34 cellular contexts compared by ENCODE assay signal in genomic region chr12:53892760-53893159, GRCh38. TPM values are rescaled to one million over a fixed set of nuclear protein-coding genes. Genes with fewer than 3 reads are reported as not detected.
"Had no signal": no experiment of that assay in that cellular context is flagged by ENCODE, and none has a peak within 500 bp of the region (broad histone marks: within the 10 kb centered on the region; RNA-seq: fewer than 3 reads in every experiment).

No MANE protein-coding gene starts in this region.

- H3K4me2 ChIP-seq: smooth muscle cell had no signal

- H2AFZ ChIP-seq: parathyroid adenoma had no signal

- H3K9ac ChIP-seq: parathyroid adenoma had no signal

- H3K27me3 ChIP-seq: vagina had no signal

- H3K36me3 ChIP-seq: esophagus squamous epithelium, heart right ventricle, left lung, neutrophil, suprapubic skin, vagina had no signal

- H3K4me1 ChIP-seq: esophagus squamous epithelium, heart right ventricle, left lung, parathyroid adenoma, vagina had no signal

- FAIRE-seq: endometrium, islet of Langerhans had no signal

- ATAC-seq: effector memory CD8-positive, alpha-beta T cell; heart right ventricle; left cardiac atrium; left lung; mucosa of descending colon; natural killer cell treated with Interleukin-12 subunit alpha and Interleukin-12 subunit beta and Interleukin-15 and Interleukin-18, amount 100 ng/mL, for 72 hours; sciatic nerve; stimulated activated naive CD8-positive, alpha-beta T cell treated with anti-CD3 and anti-CD28 coated beads, Interleukin-15, amount 100 ng/mL, for 72 hours had no signal

- H3K4me3 ChIP-seq: esophagus squamous epithelium, heart right ventricle, left lung, mucosa of descending colon, smooth muscle cell, suprapubic skin, vagina had no signal

- H3K27ac ChIP-seq: esophagus squamous epithelium, heart right ventricle, left lung, neutrophil, parathyroid adenoma, suprapubic skin, vagina had no signal

- H3K9me3 ChIP-seq: esophagus squamous epithelium, heart right ventricle, left lung, mucosa of descending colon, neutrophil, suprapubic skin, vagina had no signal

- H3K79me2 ChIP-seq: parathyroid adenoma had no signal

- DNase-seq: cortex of kidney; effector memory CD8-positive, alpha-beta T cell; erythroblast; esophagus squamous epithelium; foreskin melanocyte; glutamatergic neuron; heart right ventricle; hippocampal formation; left cardiac atrium; left lung; mammary epithelial cell; mucosa of descending colon; naive B cell; stimulated activated CD4-positive, alpha-beta T cell treated with anti-CD3 and anti-CD28 coated beads, Interleukin-12 subunit alpha, Interleukin-12 subunit beta, amount 100 ng/mL, for 4 hours; stimulated activated CD4-positive, alpha-beta T cell treated with anti-CD3 and anti-CD28 coated beads, Interleukin-1b, Interleukin-23, amount 100 ng/mL, for 48 hours; stimulated activated CD4-positive, alpha-beta T cell treated with anti-CD3 and anti-CD28 coated beads, Interleukin-4, amount 100 ng/mL, for 1 hour; stimulated activated CD8-positive, alpha-beta memory T cell treated with anti-CD3 and anti-CD28 coated beads, Interleukin-4, amount 100 ng/mL, for 48 hours; stimulated activated naive CD4-positive, alpha-beta T cell; stimulated activated naive CD8-positive, alpha-beta T cell treated with anti-CD3 and anti-CD28 coated beads, Interleukin-15, amount 100 ng/mL, for 72 hours; trophoblast cell had no signal

RNA-seq across cellular contexts. Expression of gene HOXC13, which starts 45.9 kb away (rescaled TPM):
- total RNA-seq: dermis microvascular lymphatic vessel endothelial cell; heart right ventricle; kidney epithelial cell; left cardiac atrium; left lung; mucosa of descending colon; natural killer cell treated with Interleukin-12 subunit alpha and Interleukin-12 subunit beta and Interleukin-15 and Interleukin-18, amount 100 ng/mL, for 72 hours; neural crest cell; omental fat pad; progenitor cell of endocrine pancreas; vagina had no signal
- polyA plus RNA-seq: heart right ventricle had no signal
